Comparison of ENCODE assay signal across 8 cellular contexts in genomic region chr10:79022565-79023488, GRCh38. TPM values are rescaled to one million over a fixed set of nuclear protein-coding genes. Genes with fewer than 3 reads are reported as not detected.
DNase-seq lines count a peak whose midpoint lies in the region; ATAC-seq and TF ChIP-seq lines count a peak whose summit lies in the region.

No MANE protein-coding gene starts in this region.

- H3K27ac ChIP-seq in heart right ventricle (peak overlapping the region in 7 of 10 donors; percentile 53 to 88 (median 71)), upper lobe of right lung (no peak overlapping the region)

- in situ Hi-C loops in GM13976 (cut with MboI; ENCODE audit: low sequenced_read_pairs, unreplicated experiment) = no loop called here

- no peaks in the 10 kb centered on the region for H3K27me3 ChIP-seq in heart right ventricle
- no peaks in the 10 kb centered on the region for H3K27me3 ChIP-seq in upper lobe of right lung

- H3K9me3 Mint-ChIP-seq in HFFc6 = no peaks in the 10 kb centered on the region

- peaks cover 6% of the 10 kb centered on the region for H3K4me1 Mint-ChIP-seq in HFFc6 (ENCODE audit: low read depth)

- H3K36me3 ChIP-seq in heart right ventricle = no peaks in the 10 kb centered on the region
- no peaks in the 10 kb centered on the region for H3K36me3 ChIP-seq in upper lobe of right lung

- DNase-seq in GM13976 (ENCODE audit: low spot score) (peak; percentile 57), RPMI8226 (peak; percentile 60), heart right ventricle (peak; percentile 69 to 70), upper lobe of right lung (peak; percentile 59), NCI-H128 (lab: John Stamatoyannopoulos, UW; ENCODE audit: unreplicated experiment) (no peak), HFFc6 (no peak)
- DNase-seq in stimulated activated CD4-positive, alpha-beta T cell treated with anti-CD3 and anti-CD28 coated beads, Interleukin-4, amount 100 ng/mL, for 4 hours = no peak

- no peaks in the 10 kb centered on the region; the same call in 1 of the 2 replicates for H3K36me3 Mint-ChIP-seq in HFFc6 (ENCODE audit: low read depth)

- ATAC-seq in HG02981 (IDR thresholded peaks at IDR 0.05; ENCODE audit: unreplicated experiment) = peak; percentile 60
- ATAC-seq in heart right ventricle = peak; percentile 25 to 83 (median 73)
- peak; percentile 52 for ATAC-seq in upper lobe of right lung

- no peak overlapping the region for H3K4me3 Mint-ChIP-seq in HFFc6

- H3K9me3 ChIP-seq in heart right ventricle (peaks cover 0 to 4% (median 0%) of the 10 kb centered on the region in 11 donors), upper lobe of right lung (no peaks in the 10 kb centered on the region)

- H3K4me1 ChIP-seq in heart right ventricle (peaks cover 4 to 55% (median 17%) of the 10 kb centered on the region in 9 donors), upper lobe of right lung (no peaks in the 10 kb centered on the region)

- no peak for TF ChIP-seq CTCF in GM13976 (IDR thresholded peaks at IDR 0.05; ENCODE audit: borderline replicate concordance, control extremely low read depth, extremely low read depth, insufficient read depth, missing control alignments)
- TF ChIP-seq CTCF in heart right ventricle (IDR thresholded peaks at IDR 0.05) = no peak
- TF ChIP-seq CTCF in upper lobe of right lung (IDR thresholded peaks at IDR 0.05) = no peak
- no peak for TF ChIP-seq CTCF in HFFc6 (IDR thresholded peaks at IDR 0.05)

- intact Hi-C loops in heart right ventricle (cut with DNase I) = loop anchor here in 1 of 10 donors (5.0 kb wide), 1 partner anchor 1586 kb away; no protein-coding TSS in a partner anchor
- intact Hi-C loops in upper lobe of right lung (cut with DNase I) = loop anchor here (5.0 kb wide), 1 partner anchor 721 kb away; no protein-coding TSS in a partner anchor

- H3K27me3 Mint-ChIP-seq in HFFc6 (ENCODE audit: insufficient read depth) = peaks cover 13% of the 10 kb centered on the region

- peak overlapping the region in 9 of 10 donors; percentile 3 to 42 (median 31) for H3K4me3 ChIP-seq in heart right ventricle
- H3K4me3 ChIP-seq in upper lobe of right lung = peak overlapping the region; percentile 21

- 29 to 33% methylated on average over 25 of the region's 25 CpGs for WGBS in heart right ventricle, 2 donors

- H3K27ac Mint-ChIP-seq in HFFc6 = no peak overlapping the region

RNA-seq across cellular contexts. Expression of gene ZMIZ1, which starts 45.9 kb away (rescaled TPM):
- 10 to 100 TPM; 40.4 to 61.5 (median 50.8) TPM for total RNA-seq in heart right ventricle
- 10 to 100 TPM; 24.2 to 26.8 TPM for polyA plus RNA-seq in heart right ventricle
- total RNA-seq in upper lobe of right lung = 84.7 TPM
- total RNA-seq in HFFc6 (2021; fragmentation: NEBNext Ultra II Directional; extraction: Animal tissue kit (Norgen Biotek cat#: 25700)) = 10 to 100 TPM; 38.6 to 60.3 (median 51.2) TPM

Comparison
In these comparisons a context has a peak if more than half of its experiments do, and no peak if none do; other contexts are left out.
1. DNase-seq: peak in GM13976 (single experiment), RPMI8226 (single experiment), heart right ventricle (2 of 2) and upper lobe of right lung (single experiment); none in NCI-H128 (single experiment), HFFc6 (single experiment) and stimulated activated CD4-positive, alpha-beta T cell treated with anti-CD3 and anti-CD28 coated beads, Interleukin-4, amount 100 ng/mL, for 4 hours (0 of 2).
2. Peak in every context shown above with its lines, with median percentiles within 50 percentile points of each other: ATAC-seq.